ENCODE assay signal across 8 cellular contexts in genomic region chr1:6199298-6200187, GRCh38. TPM values are rescaled to one million over a fixed set of nuclear protein-coding genes. Genes with fewer than 3 reads are reported as not detected.
A peak's percentile ranks its signal among the peaks of the same experiment; 100 is the strongest.
DNase-seq lines count a peak whose midpoint lies in the region; FAIRE-seq and TF ChIP-seq lines count a peak whose summit lies in the region.

TSS of gene RPL22 (minus strand) at chr1:6199595. CDS start at chr1:6199573, 22 bp downstream.

- peak within 1 kb of the TSS; percentile 100 for H4K8ac ChIP-seq in neuronal stem cell (ENCODE audit: low read depth, low read length)

- H2AFZ ChIP-seq in neuronal stem cell (ENCODE audit: low read length): peak within 1 kb of the TSS; percentile 70

- H2BK15ac ChIP-seq in neuronal stem cell (ENCODE audit: low read length): peak within 1 kb of the TSS; percentile 97

- H3K23ac ChIP-seq in neuronal stem cell (ENCODE audit: low read depth, low read length, poor library complexity): peak within 1 kb of the TSS; percentile 100

- peak within 1 kb of the TSS; percentile 77 for H3K27ac Mint-ChIP-seq in HFFc6
- peak within 1 kb of the TSS; percentile 64 for H3K27ac Mint-ChIP-seq in activated naive CD4-positive, alpha-beta T cell treated with anti-CD3 and anti-CD28 coated beads, Interleukin-2, amount 10 ng/mL, durations not matched to agents 7 days and 5 days

- H3K27ac ChIP-seq in SK-N-MC: peak within 1 kb of the TSS; percentile 95
- peak within 1 kb of the TSS; percentile 41 for H3K27ac ChIP-seq in neuronal stem cell (replicated peaks; ENCODE audit: low read length)

- TF ChIP-seq CTCF in HFFc6 (IDR thresholded peaks at IDR 0.05) (no peak), NB4 (IDR thresholded peaks at IDR 0.05; ENCODE audit: low read depth, low read length) (no peak), subcutaneous adipose tissue (IDR thresholded peaks at IDR 0.05; ENCODE audit: low read depth) (no peak)

- peak within 1 kb of the TSS; percentile 97 for H3K18ac ChIP-seq in neuronal stem cell (ENCODE audit: low read length)

- H3K36me3 ChIP-seq in SK-N-MC (ENCODE audit: insufficient read depth, low read length) (peaks cover 34% of the 10 kb centered on the region), neuronal stem cell (replicated peaks in 1 of 2; ENCODE audit: control insufficient read depth in 2 of 2, insufficient read depth in 2 of 2, low read length in 2 of 2) (peaks cover 13 to 35% of the 10 kb centered on the region in 2 donors)

- FAIRE-seq in frontal cortex (lab: Jason Lieb, UNC): peak; percentile 83

- H3K27me3 Mint-ChIP-seq in HFFc6 (ENCODE audit: insufficient read depth): peaks cover 4% of the 10 kb centered on the region
- peaks cover 11% of the 10 kb centered on the region for H3K27me3 Mint-ChIP-seq in activated naive CD4-positive, alpha-beta T cell treated with anti-CD3 and anti-CD28 coated beads, Interleukin-2, amount 10 ng/mL, durations not matched to agents 7 days and 5 days

- no peaks in the 10 kb centered on the region for H3K9me3 Mint-ChIP-seq in HFFc6
- H3K9me3 Mint-ChIP-seq in activated naive CD4-positive, alpha-beta T cell treated with anti-CD3 and anti-CD28 coated beads, Interleukin-2, amount 10 ng/mL, durations not matched to agents 7 days and 5 days: no peaks in the 10 kb centered on the region

- H3K9ac ChIP-seq in SK-N-MC (ENCODE audit: insufficient read length): peak within 1 kb of the TSS; percentile 99
- peak within 1 kb of the TSS; percentile 100 for H3K9ac ChIP-seq in neuronal stem cell (ENCODE audit: low read depth, low read length, poor library complexity)

- peak; percentile 97 for DNase-seq in GM04503 (ENCODE audit: low read depth)
- DNase-seq in HFFc6: peak; percentile 99
- peak; percentile 99 for DNase-seq in NB4 (ENCODE audit: low read depth)
- peak; percentile 98 for DNase-seq in SK-N-MC (ENCODE audit: low read depth, low spot score)
- DNase-seq in activated naive CD4-positive, alpha-beta T cell treated with anti-CD3 and anti-CD28 coated beads, Interleukin-2, amount 10 ng/mL, durations not matched to agents 7 days and 5 days: peak; percentile 99
- DNase-seq in frontal cortex (ENCODE audit: low spot score in 2 of 2): peak; percentile 94 to 95
- DNase-seq in neuronal stem cell (ENCODE audit: low spot score): peak; percentile 98

- peaks cover 30% of the 10 kb centered on the region for H3K36me3 Mint-ChIP-seq in HFFc6 (ENCODE audit: low read depth)
- peaks cover 25% of the 10 kb centered on the region for H3K36me3 Mint-ChIP-seq in activated naive CD4-positive, alpha-beta T cell treated with anti-CD3 and anti-CD28 coated beads, Interleukin-2, amount 10 ng/mL, durations not matched to agents 7 days and 5 days

- no peaks in the 10 kb centered on the region for H3K9me3 ChIP-seq in SK-N-MC (ENCODE audit: low read depth, low read length)
- H3K9me3 ChIP-seq in neuronal stem cell (replicated peaks in 1 of 2; ENCODE audit: control insufficient read depth in 2 of 2, insufficient read depth in 1 of 2, low read depth in 1 of 2, low read length in 2 of 2): no peaks in the 10 kb centered on the region

- no peak within 1 kb of the TSS for H2BK120ac ChIP-seq in neuronal stem cell (ENCODE audit: low read depth, low read length)

- H3K27me3 ChIP-seq in neuronal stem cell (ENCODE audit: control insufficient read depth in 3 of 3, insufficient read depth in 3 of 3, low read depth in 1 of 3, low read length in 3 of 3): no peaks in the 10 kb centered on the region

- H2AK5ac ChIP-seq in neuronal stem cell (ENCODE audit: low read depth, low read length): peak within 1 kb of the TSS; percentile 94

- H2BK5ac ChIP-seq in neuronal stem cell (ENCODE audit: low read length): peak within 1 kb of the TSS; percentile 61

- no CpG with 5 or more reads among the region's 53 CpGs for WGBS in neuronal stem cell (ENCODE audit: extremely low coverage in 2 of 2, insufficient read length in 2 of 2, insufficient replicate concordance in 1 of 2), 2 donors

- H3K14ac ChIP-seq in neuronal stem cell (ENCODE audit: low read length): peak within 1 kb of the TSS; percentile 96

- peak; percentile 86 for TF ChIP-seq POLR2A in NB4 (IDR thresholded peaks at IDR 0.05; ENCODE audit: extremely low read depth, insufficient read length)

- H4K91ac ChIP-seq in neuronal stem cell (ENCODE audit: low read depth, low read length, poor library complexity): peak within 1 kb of the TSS; percentile 81

- H3K79me1 ChIP-seq in neuronal stem cell (ENCODE audit: low read depth, low read length): peaks cover 8% of the 10 kb centered on the region

- peaks cover 36% of the 10 kb centered on the region for H3K4me1 Mint-ChIP-seq in HFFc6 (ENCODE audit: low read depth)
- peaks cover 46% of the 10 kb centered on the region for H3K4me1 Mint-ChIP-seq in activated naive CD4-positive, alpha-beta T cell treated with anti-CD3 and anti-CD28 coated beads, Interleukin-2, amount 10 ng/mL, durations not matched to agents 7 days and 5 days

- H3K4me3 ChIP-seq in NB4 (ENCODE audit: low read depth, low read length) (peak within 1 kb of the TSS; percentile 100), SK-N-MC (peak within 1 kb of the TSS; percentile 81), neuronal stem cell (ENCODE audit: low read length in 2 of 2) (peak within 1 kb of the TSS; percentile 94 to 98)

- CTCF ChIA-PET in activated naive CD4-positive, alpha-beta T cell treated with anti-CD3 and anti-CD28 coated beads, Interleukin-2, amount 10 ng/mL, durations not matched to agents 7 days and 5 days (lab: Charles Lee): no interaction called here

- peak within 1 kb of the TSS; percentile 62 for H3K4me2 ChIP-seq in neuronal stem cell (ENCODE audit: insufficient read depth, low read length, poor library complexity, severe bottlenecking)

- peak within 1 kb of the TSS; percentile 78 for H3K4ac ChIP-seq in neuronal stem cell (ENCODE audit: low read length)

- peak within 1 kb of the TSS; percentile 97 for H2BK12ac ChIP-seq in neuronal stem cell (ENCODE audit: low read length)

- H3K4me1 ChIP-seq in neuronal stem cell (ENCODE audit: control insufficient read depth in 2 of 2, insufficient read depth in 1 of 2, low read depth in 1 of 2, low read length in 2 of 2): peaks cover 6 to 14% of the 10 kb centered on the region in 2 donors

- H3K4me3 Mint-ChIP-seq in HFFc6: peak within 1 kb of the TSS; percentile 93
- peak within 1 kb of the TSS; percentile 76 for H3K4me3 Mint-ChIP-seq in activated naive CD4-positive, alpha-beta T cell treated with anti-CD3 and anti-CD28 coated beads, Interleukin-2, amount 10 ng/mL, durations not matched to agents 7 days and 5 days

RNA-seq across cellular contexts. Expression of gene RPL22, which starts in this region (rescaled TPM):
- total RNA-seq in HFFc6 (2021; fragmentation: NEBNext Ultra II Directional; extraction: Animal tissue kit (Norgen Biotek cat#: 25700)): 100 to 1,000 TPM; 233 to 341 (median 324) TPM
- total RNA-seq in frontal cortex (393 TPM), subcutaneous adipose tissue (100 to 1,000 TPM; 149 to 243 (median 178) TPM)
- 1,500 TPM for polyA plus RNA-seq in neuronal stem cell (2013, experiment 1 of 2)
- polyA plus RNA-seq in neuronal stem cell (2013, experiment 2 of 2): 1,497 TPM

Comparison
In these comparisons a context has a peak if more than half of its experiments do, and no peak if none do; other contexts are left out.
1. Peak in every context shown above with its lines: DNase-seq, H3K4me3 ChIP-seq and H3K27ac ChIP-seq.